Comparison of ENCODE assay signal across 9 cellular contexts in the genomic region with DNA sequence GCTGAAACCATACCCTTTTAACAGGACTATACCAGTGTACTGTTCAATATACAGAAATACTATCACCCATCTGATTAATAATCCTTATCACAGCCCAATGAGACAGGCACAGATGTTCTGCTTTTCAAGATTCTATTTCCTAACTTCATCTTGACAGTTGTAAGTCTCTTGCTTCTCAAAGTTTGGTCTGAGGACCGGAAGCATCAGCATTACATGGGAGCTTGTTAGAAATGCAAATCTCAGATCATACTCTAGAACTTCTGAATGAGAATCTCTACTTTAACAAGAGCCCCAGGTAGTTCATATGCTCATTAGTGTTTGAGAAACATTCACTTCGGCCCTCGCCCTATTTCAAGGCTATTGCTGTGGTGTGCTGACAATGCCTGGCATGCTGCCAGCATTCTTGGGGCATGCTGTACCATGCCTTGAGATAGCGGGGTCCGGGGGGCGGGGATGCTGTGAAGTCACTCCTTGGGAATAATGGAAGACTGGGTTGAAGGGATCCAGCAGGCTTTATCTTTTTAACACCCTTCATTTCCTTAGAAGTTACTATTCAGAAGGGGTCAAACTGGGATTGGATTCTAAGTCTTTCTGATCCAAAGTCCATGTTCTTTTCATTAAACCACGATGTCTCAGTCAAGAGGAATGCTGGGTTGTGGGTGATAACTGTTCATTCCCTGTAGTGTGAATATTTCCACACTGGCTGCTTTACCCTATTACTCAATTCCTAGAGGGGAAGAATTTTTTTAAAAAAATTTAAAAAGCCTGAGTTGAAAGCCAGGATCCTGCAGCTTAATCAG.
DNase-seq lines count a peak whose midpoint lies in the region; ATAC-seq and TF ChIP-seq lines count a peak whose summit lies in the region.
"Had no signal": no experiment of that assay in that cellular context is flagged by ENCODE, and none has a peak within 500 bp of the region (broad histone marks: within the 10 kb centered on the region; RNA-seq: fewer than 3 reads in every experiment).

No MANE protein-coding gene starts in this region.

- ATAC-seq in RWPE2 (ENCODE audit: low read depth) (peak; percentile 94), foreskin keratinocyte (peak; percentile 90)

- peaks cover 27% of the 10 kb centered on the region for H3K4me1 ChIP-seq in RWPE2 (ENCODE audit: insufficient read depth, poor library complexity, severe bottlenecking)
- peaks cover 20% of the 10 kb centered on the region for H3K4me1 ChIP-seq in foreskin keratinocyte

- H3K27me3 ChIP-seq in RWPE2 (ENCODE audit: insufficient read depth, poor library complexity, severe bottlenecking): no peaks in the 10 kb centered on the region
- no peaks in the 10 kb centered on the region for H3K27me3 ChIP-seq in foreskin keratinocyte

- TF ChIP-seq CTCF in RWPE2 (IDR thresholded peaks at IDR 0.05; ENCODE audit: poor library complexity, severe bottlenecking) (no peak), foreskin keratinocyte (conservative IDR thresholded peaks at IDR 0.05) (no peak)

- H3K27ac ChIP-seq in RWPE2 (ENCODE audit: poor library complexity, severe bottlenecking) (peak overlapping the region; percentile 88), foreskin keratinocyte (peak overlapping the region; percentile 30)

- DNase-seq in ELR (ENCODE audit: low read depth): peak; percentile 82
- DNase-seq in RWPE2 (ENCODE audit: low spot score): peak; percentile 95
- peak; percentile 92 to 97 for DNase-seq in foreskin keratinocyte
- peak; percentile 98 for DNase-seq in renal cortical epithelial cell (ENCODE audit: low read depth)
- DNase-seq in activated CD4-positive, alpha-beta T cell treated with anti-CD3 and anti-CD28 coated beads, Interleukin-2, amount 50 U/mL, for 4 hours: no peak
- DNase-seq in 8988T: no peak
- no peak for DNase-seq in NCI-H2081 treated with DMSO at 0.1 percent for 48 hours (lab: John Stamatoyannopoulos, UW)
- no peak for DNase-seq in activated CD8-positive, alpha-beta memory T cell treated with anti-CD3 and anti-CD28 coated beads, Interleukin-2, amount 50 U/mL, for 48 hours
- DNase-seq: NCI-H2227 treated with DMSO at 0.1 percent for 48 hours had no signal

- no peak overlapping the region for H3K4me3 ChIP-seq in RWPE2 (ENCODE audit: severe bottlenecking)

- no peaks in the 10 kb centered on the region for H3K36me3 ChIP-seq in RWPE2 (ENCODE audit: low read depth)

- no peaks in the 10 kb centered on the region for H3K9me3 ChIP-seq in RWPE2 (ENCODE audit: severe bottlenecking)

Comparison
In these comparisons a context has a peak if more than half of its experiments do, and no peak if none do; other contexts are left out.
1. DNase-seq: peak in ELR (single experiment), RWPE2 (single experiment), foreskin keratinocyte (2 of 2) and renal cortical epithelial cell (single experiment); none in activated CD4-positive, alpha-beta T cell treated with anti-CD3 and anti-CD28 coated beads, Interleukin-2, amount 50 U/mL, for 4 hours (0 of 2), 8988T (single experiment), NCI-H2081 treated with DMSO at 0.1 percent for 48 hours (single experiment) and activated CD8-positive, alpha-beta memory T cell treated with anti-CD3 and anti-CD28 coated beads, Interleukin-2, amount 50 U/mL, for 48 hours (single experiment).